In genomic region chr9:105679406-105680022, GRCh38 we compare ENCODE assay signal across 26 cellular contexts. TPM values are rescaled to one million over a fixed set of nuclear protein-coding genes. Genes with fewer than 3 reads are reported as not detected.
DNase-seq lines count a peak whose midpoint lies in the region; ATAC-seq and TF ChIP-seq lines count a peak whose summit lies in the region.
"Had no signal": no experiment of that assay in that cellular context is flagged by ENCODE, and none has a peak within 500 bp of the region (broad histone marks: within the 10 kb centered on the region; RNA-seq: fewer than 3 reads in every experiment).

No MANE protein-coding gene starts in this region.

- no peaks in the 10 kb centered on the region for H4K20me1 ChIP-seq in Karpas-422 (ENCODE audit: insufficient read depth, low read depth, low read length)

- H3K79me2 ChIP-seq in Karpas-422 (ENCODE audit: low read length): no peaks in the 10 kb centered on the region

- peaks cover 79% of the 10 kb centered on the region for H3K4me1 ChIP-seq in Karpas-422 (ENCODE audit: low read length)
- H3K4me1 ChIP-seq in liver (ENCODE audit: control insufficient read depth in 4 of 4, insufficient read depth in 4 of 4, low read length in 3 of 4): peaks cover 0 to 22% (median 9%) of the 10 kb centered on the region in 4 donors
- H3K4me1 ChIP-seq: adrenal gland, gastroesophageal sphincter, suprapubic skin, upper lobe of left lung had no signal

- no peak overlapping the region for H3K4me3 ChIP-seq in Karpas-422 (ENCODE audit: low read length)
- H3K4me3 ChIP-seq in liver (ENCODE audit: low read depth in 1 of 3, low read length in 3 of 3): no peak overlapping the region
- H3K4me3 ChIP-seq: adrenal gland, body of pancreas, gastroesophageal sphincter, GM23338, lung, suprapubic skin, upper lobe of left lung had no signal

- peak; percentile 58 for DNase-seq in COLO668 (lab: John Stamatoyannopoulos, UW; ENCODE audit: unreplicated experiment)
- DNase-seq in Karpas-422: peak; percentile 67
- peak; percentile 89 for DNase-seq in NCI-H69 (lab: John Stamatoyannopoulos, UW)
- no peak for DNase-seq in NCI-H1930 (lab: John Stamatoyannopoulos, UW)
- DNase-seq in DMS79 (lab: John Stamatoyannopoulos, UW): no peak
- DNase-seq in MV-4-11 (lab: John Stamatoyannopoulos, UW): no peak
- DNase-seq: activated CD4-positive, alpha-beta T cell treated with anti-CD3 and anti-CD28 coated beads for 4 hours; activated CD8-positive, alpha-beta T cell treated with anti-CD3 and anti-CD28 coated beads, Interleukin-2, amount 10 ng/mL, durations not matched to agents 7 days and 5 days; activated naive CD4-positive, alpha-beta T cell treated with anti-CD3 and anti-CD28 coated beads, Interleukin-2, amount 10 ng/mL, durations not matched to agents 7 days and 5 days; adrenal gland; cerebellar nuclear complex; NCI-H1417 treated with DMSO at 0.1 percent for 48 hours; NCI-H2171; NCI-H774; stimulated activated naive B cell treated with anti-CD40 and anti-IgM and Interleukin-4, amounts not matched to agents 10 μg/mL and 1 μg/mL and 100 μg/mL, for 72 hours; upper lobe of left lung had no signal

- peak overlapping the region; percentile 98 for H3K27ac ChIP-seq in Karpas-422 (ENCODE audit: low read length)
- H3K27ac ChIP-seq in liver (ENCODE audit: low read depth in 1 of 2, low read length in 2 of 2): peak overlapping the region; percentile 39 to 43
- H3K27ac ChIP-seq: adrenal gland, body of pancreas, gastroesophageal sphincter, suprapubic skin, upper lobe of left lung had no signal

- H3K9ac ChIP-seq in Karpas-422 (ENCODE audit: low read length): peak overlapping the region; percentile 34
- H3K9ac ChIP-seq in liver (ENCODE audit: low read depth in 1 of 2, low read length in 2 of 2): no peak overlapping the region

- H3K27me3 ChIP-seq in Karpas-422 (ENCODE audit: low read length): no peaks in the 10 kb centered on the region
- no peaks in the 10 kb centered on the region for H3K27me3 ChIP-seq in liver (ENCODE audit: control insufficient read depth in 4 of 4, insufficient read depth in 4 of 4, low read length in 3 of 4)
- H3K27me3 ChIP-seq: adrenal gland, body of pancreas, gastroesophageal sphincter, suprapubic skin, upper lobe of left lung had no signal

- no peak for ATAC-seq in HG02981 (IDR thresholded peaks at IDR 0.05; ENCODE audit: unreplicated experiment)
- ATAC-seq: activated CD8-positive, alpha-beta T cell treated with anti-CD3 and anti-CD28 coated beads, Interleukin-2, amount 10 ng/mL, durations not matched to agents 7 days and 5 days; body of pancreas; gastroesophageal sphincter; GM23338; stimulated activated naive B cell treated with anti-CD40 and anti-IgM and Interleukin-4, amounts not matched to agents 10 μg/mL and 1 μg/mL and 100 μg/mL, for 72 hours had no signal

- TF ChIP-seq CTCF in liver (IDR thresholded peaks at IDR 0.05; ENCODE audit: low read depth, low read length, missing input control): no peak

- H3K36me3 ChIP-seq in Karpas-422 (ENCODE audit: insufficient read depth, low read length) (no peaks in the 10 kb centered on the region), liver (ENCODE audit: control insufficient read depth in 4 of 4, insufficient read depth in 3 of 4, low read depth in 1 of 4, low read length in 3 of 4) (no peaks in the 10 kb centered on the region)
- H3K36me3 ChIP-seq: adrenal gland, gastroesophageal sphincter, suprapubic skin, upper lobe of left lung had no signal

- WGBS in liver: 28% methylated on average over 7 of the region's 7 CpGs

- peak overlapping the region; percentile 35 for H3K4me2 ChIP-seq in Karpas-422 (ENCODE audit: low read depth, low read length, poor library complexity, severe bottlenecking)
- H3K4me2 ChIP-seq: GM23338 had no signal

- H2AFZ ChIP-seq in Karpas-422 (ENCODE audit: low read length): no peak overlapping the region
- H2AFZ ChIP-seq: GM23338 had no signal

- TF ChIP-seq RAD21 in liver (IDR thresholded peaks at IDR 0.05): peak; percentile 27 to 43

- H3K9me3 ChIP-seq in Karpas-422 (ENCODE audit: low read length) (no peaks in the 10 kb centered on the region), liver (ENCODE audit: control insufficient read depth in 4 of 4, low read length in 3 of 4) (no peaks in the 10 kb centered on the region)
- H3K9me3 ChIP-seq: adrenal gland, body of pancreas, gastroesophageal sphincter, suprapubic skin, upper lobe of left lung had no signal

- no peaks in the 10 kb centered on the region for H3K9me2 ChIP-seq in Karpas-422 (replicated peaks; ENCODE audit: insufficient read depth, low read length)

TF ChIP-seq in liver, 16 proteins besides CTCF, POLR2A, EP300 and RAD21:
- TF ChIP-seq TAF1 (conservative IDR thresholded peaks at IDR 0.05) (no peak), GABPA (IDR thresholded peaks at IDR 0.05 in 1 of 2, conservative IDR thresholded peaks at IDR 0.05 in 1 of 2) (peak in 1 of 2 donors; percentile 39), EGR1 (IDR thresholded peaks at IDR 0.05; ENCODE audit: low read depth in 2 of 2) (peak in 1 of 2 donors; percentile 24), SP1 (IDR thresholded peaks at IDR 0.05) (peak; percentile 98), REST (IDR thresholded peaks at IDR 0.05) (peak; percentile 37), HNF4A (conservative IDR thresholded peaks at IDR 0.05) (peak; percentile 96 to 97), NR2F2 (IDR thresholded peaks at IDR 0.05) (peak; percentile 32), RXRA (IDR thresholded peaks at IDR 0.05) (peak; percentile 53 to 78), ZBTB33 (IDR thresholded peaks at IDR 0.05) (peak; percentile 77), YY1 (IDR thresholded peaks at IDR 0.05) (peak; percentile 73), HNF4G (IDR thresholded peaks at IDR 0.05) (peak; percentile 92), FOXA1 (IDR thresholded peaks at IDR 0.05) (peak; percentile 75), FOXA2 (IDR thresholded peaks at IDR 0.05) (peak; percentile 87), JUND (IDR thresholded peaks at IDR 0.05) (peak in 1 of 2 donors; percentile 77), MAX (IDR thresholded peaks at IDR 0.05) (peak; percentile 82), ATF3 (IDR thresholded peaks at IDR 0.05) (peak; percentile 35)

RNA-seq across cellular contexts. Expression of gene TMEM38B, which starts 14.8 kb away (rescaled TPM):
- 134 and 164 TPM in 2 replicates for total RNA-seq in Karpas-422 (2014; rRNA removed; shearing (Covaris generic); ENCODE audit: low replicate concordance)
- 10 to 100 TPM in 1 of 2 donors, 1 to 10 TPM in 1; 7.4 to 21.6 TPM for total RNA-seq in liver
- 10 to 100 TPM in 1 of 2 donors, 1 to 10 TPM in 1; 7.9 to 10.4 TPM for polyA plus RNA-seq in liver

RNA-seq across cellular contexts. Expression of gene TAL2, which starts 17.3 kb away (rescaled TPM):
- 4.1 and 18.4 TPM in 2 replicates for total RNA-seq in Karpas-422 (2014; rRNA removed; shearing (Covaris generic); ENCODE audit: low replicate concordance)
- under 1 TPM in 1 of 2 donors, not detected in 1; 0.19 TPM for total RNA-seq in liver
- polyA plus RNA-seq in liver: under 1 TPM in 1 of 2 donors, not detected in 1; 0.20 TPM
- total RNA-seq: adrenal gland, body of pancreas, gastroesophageal sphincter, GM23338, lung, MCF 10A, osteocyte, RPMI7951, suprapubic skin, upper lobe of left lung had no signal

Comparison
In these comparisons a context has a peak if more than half of its experiments do, and no peak if none do; other contexts are left out.
1. DNase-seq: peak in COLO668 (single experiment), Karpas-422 (single experiment) and NCI-H69 (single experiment); none in NCI-H1930 (0 of 2), DMS79 (single experiment) and MV-4-11 (single experiment).